Comparison of ENCODE assay signal across 1 cellular context in the genomic region with DNA sequence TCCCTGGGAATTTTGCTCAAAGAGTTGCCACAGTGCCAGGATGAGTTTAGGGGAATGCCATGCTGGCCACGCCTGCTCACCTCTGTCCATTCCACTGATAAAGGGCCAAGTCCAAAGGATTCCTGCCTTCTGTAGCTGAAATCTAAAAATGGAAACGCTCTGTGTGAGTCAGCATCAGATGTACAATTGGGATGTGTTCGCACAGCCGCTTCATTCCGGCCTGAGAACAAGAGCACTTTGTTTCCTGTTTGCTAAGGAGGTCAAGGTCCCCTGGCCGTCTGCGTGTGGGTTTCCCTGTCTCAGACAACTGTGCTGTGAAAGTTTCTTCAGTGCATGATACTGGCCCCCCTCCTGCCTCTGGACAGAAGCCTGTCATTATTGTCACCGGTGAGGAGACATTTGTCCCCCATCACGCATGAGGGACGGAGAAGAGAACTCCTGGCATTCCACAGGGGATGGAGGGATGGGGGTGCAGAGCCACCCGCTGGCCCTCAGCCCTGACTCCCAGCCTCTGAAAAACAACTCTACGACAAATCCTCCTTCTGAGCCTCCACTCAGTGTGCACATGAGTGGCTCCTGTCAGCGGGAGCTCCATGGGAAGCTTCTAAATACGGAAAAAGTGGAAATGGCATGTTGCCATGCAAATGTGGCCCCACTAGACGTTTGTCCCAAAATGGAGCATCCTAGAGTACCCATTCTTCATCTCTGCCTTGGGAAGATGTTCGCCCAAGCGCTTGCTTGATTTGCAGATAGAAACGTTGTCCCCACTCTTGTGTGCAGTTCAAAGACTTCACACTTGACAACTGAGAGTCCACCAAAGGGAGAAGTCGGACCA.
TF ChIP-seq lines count a peak whose summit lies in the region.

No MANE protein-coding gene starts in this region.

TF ChIP-seq in GM23338, 12 proteins besides CTCF, POLR2A, EP300 and RAD21 (continued from another document):
- TF ChIP-seq, protein P1, sequence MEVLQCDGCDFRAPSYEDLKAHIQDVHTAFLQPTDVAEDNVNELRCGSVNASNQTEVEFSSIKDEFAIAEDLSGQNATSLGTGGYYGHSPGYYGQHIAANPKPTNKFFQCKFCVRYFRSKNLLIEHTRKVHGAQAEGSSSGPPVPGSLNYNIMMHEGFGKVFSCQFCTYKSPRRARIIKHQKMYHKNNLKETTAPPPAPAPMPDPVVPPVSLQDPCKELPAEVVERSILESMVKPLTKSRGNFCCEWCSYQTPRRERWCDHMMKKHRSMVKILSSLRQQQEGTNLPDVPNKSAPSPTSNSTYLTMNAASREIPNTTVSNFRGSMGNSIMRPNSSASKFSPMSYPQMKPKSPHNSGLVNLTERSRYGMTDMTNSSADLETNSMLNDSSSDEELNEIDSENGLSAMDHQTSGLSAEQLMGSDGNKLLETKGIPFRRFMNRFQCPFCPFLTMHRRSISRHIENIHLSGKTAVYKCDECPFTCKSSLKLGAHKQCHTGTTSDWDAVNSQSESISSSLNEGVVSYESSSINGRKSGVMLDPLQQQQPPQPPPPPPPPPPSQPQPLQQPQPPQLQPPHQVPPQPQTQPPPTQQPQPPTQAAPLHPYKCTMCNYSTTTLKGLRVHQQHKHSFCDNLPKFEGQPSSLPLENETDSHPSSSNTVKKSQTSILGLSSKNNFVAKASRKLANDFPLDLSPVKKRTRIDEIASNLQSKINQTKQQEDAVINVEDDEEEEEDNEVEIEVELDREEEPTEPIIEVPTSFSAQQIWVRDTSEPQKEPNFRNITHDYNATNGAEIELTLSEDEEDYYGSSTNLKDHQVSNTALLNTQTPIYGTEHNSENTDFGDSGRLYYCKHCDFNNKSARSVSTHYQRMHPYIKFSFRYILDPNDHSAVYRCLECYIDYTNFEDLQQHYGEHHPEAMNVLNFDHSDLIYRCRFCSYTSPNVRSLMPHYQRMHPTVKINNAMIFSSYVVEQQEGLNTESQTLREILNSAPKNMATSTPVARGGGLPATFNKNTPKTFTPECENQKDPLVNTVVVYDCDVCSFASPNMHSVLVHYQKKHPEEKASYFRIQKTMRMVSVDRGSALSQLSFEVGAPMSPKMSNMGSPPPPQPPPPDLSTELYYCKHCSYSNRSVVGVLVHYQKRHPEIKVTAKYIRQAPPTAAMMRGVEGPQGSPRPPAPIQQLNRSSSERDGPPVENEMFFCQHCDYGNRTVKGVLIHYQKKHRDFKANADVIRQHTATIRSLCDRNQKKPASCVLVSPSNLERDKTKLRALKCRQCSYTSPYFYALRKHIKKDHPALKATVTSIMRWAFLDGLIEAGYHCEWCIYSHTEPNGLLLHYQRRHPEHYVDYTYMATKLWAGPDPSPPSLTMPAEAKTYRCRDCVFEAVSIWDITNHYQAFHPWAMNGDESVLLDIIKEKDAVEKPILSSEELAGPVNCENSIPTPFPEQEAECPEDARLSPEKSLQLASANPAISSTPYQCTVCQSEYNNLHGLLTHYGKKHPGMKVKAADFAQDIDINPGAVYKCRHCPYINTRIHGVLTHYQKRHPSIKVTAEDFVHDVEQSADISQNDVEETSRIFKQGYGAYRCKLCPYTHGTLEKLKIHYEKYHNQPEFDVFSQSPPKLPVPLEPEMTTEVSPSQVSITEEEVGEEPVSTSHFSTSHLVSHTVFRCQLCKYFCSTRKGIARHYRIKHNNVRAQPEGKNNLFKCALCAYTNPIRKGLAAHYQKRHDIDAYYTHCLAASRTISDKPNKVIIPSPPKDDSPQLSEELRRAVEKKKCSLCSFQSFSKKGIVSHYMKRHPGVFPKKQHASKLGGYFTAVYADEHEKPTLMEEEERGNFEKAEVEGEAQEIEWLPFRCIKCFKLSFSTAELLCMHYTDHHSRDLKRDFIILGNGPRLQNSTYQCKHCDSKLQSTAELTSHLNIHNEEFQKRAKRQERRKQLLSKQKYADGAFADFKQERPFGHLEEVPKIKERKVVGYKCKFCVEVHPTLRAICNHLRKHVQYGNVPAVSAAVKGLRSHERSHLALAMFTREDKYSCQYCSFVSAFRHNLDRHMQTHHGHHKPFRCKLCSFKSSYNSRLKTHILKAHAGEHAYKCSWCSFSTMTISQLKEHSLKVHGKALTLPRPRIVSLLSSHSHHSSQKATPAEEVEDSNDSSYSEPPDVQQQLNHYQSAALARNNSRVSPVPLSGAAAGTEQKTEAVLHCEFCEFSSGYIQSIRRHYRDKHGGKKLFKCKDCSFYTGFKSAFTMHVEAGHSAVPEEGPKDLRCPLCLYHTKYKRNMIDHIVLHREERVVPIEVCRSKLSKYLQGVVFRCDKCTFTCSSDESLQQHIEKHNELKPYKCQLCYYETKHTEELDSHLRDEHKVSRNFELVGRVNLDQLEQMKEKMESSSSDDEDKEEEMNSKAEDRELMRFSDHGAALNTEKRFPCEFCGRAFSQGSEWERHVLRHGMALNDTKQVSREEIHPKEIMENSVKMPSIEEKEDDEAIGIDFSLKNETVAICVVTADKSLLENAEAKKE (CRISPR knock-in tag; IDR thresholded peaks at IDR 0.05): no peak
